ENCODE assay signal across 14 cellular contexts in the genomic region with DNA sequence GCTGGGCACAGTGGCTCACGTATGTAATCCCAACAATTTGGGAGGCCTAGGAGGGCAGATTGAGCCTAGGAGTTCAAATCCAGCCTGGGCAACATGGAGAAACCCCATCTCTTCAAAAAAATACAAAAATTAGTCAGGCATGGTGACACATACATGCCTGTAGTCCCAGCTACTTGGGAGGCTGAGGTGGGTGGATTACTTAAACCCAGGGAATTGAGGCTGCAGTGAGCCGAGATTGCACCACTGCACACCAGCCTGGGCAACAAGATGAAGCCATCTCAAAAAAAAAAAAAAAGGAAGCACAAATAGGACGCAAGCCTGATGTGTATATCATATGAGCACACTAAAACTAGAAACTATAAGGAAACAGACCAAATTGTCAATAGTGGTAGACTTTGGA.
"Had no signal": no experiment of that assay in that cellular context is flagged by ENCODE, and none has a peak within 500 bp of the region (broad histone marks: within the 10 kb centered on the region; RNA-seq: fewer than 3 reads in every experiment).

No MANE protein-coding gene starts in this region.

- ATAC-seq: activated naive CD4-positive, alpha-beta T cell treated with anti-CD3 and anti-CD28 coated beads, Interleukin-2, amount 50 U/mL, for 72 hours; gastrocnemius medialis; left lobe of liver had no signal

- H3K4me3 ChIP-seq: gastrocnemius medialis, lung, thyroid gland, uterus had no signal

- H3K9me3 ChIP-seq: gastrocnemius medialis, thyroid gland, uterus had no signal

- DNase-seq: activated CD4-positive, alpha-beta T cell treated with anti-CD3 and anti-CD28 coated beads, Interleukin-2, amount 50 U/mL, for 4 hours; activated gamma-delta T cell treated with Interleukin-2 at 50 U/mL for 16 hours; amniotic stem cell; dermis blood vessel endothelial cell; gastrocnemius medialis; kidney; midbrain; stimulated activated CD4-positive, alpha-beta T cell treated with anti-CD3 and anti-CD28 coated beads, Interleukin-2, amount 100 ng/mL, for 24 hours; stimulated activated naive CD4-positive, alpha-beta T cell treated with Interleukin-2 at 50 U/mL for 16 hours; thyroid gland; uterus had no signal

- H3K36me3 ChIP-seq: uterus had no signal

- FAIRE-seq: kidney had no signal

- H3K27ac ChIP-seq: gastrocnemius medialis, thyroid gland, uterus had no signal

- H3K27me3 ChIP-seq: gastrocnemius medialis, thyroid gland, uterus had no signal

- H3K4me1 ChIP-seq: gastrocnemius medialis, thyroid gland, uterus had no signal
